25 cellular contexts compared by ENCODE assay signal in genomic region chr3:56856686-56857577, GRCh38. TPM values are rescaled to one million over a fixed set of nuclear protein-coding genes. Genes with fewer than 3 reads are reported as not detected.
DNase-seq lines count a peak whose midpoint lies in the region; ATAC-seq and TF ChIP-seq lines count a peak whose summit lies in the region.
"Had no signal": no experiment of that assay in that cellular context is flagged by ENCODE, and none has a peak within 500 bp of the region (broad histone marks: within the 10 kb centered on the region; RNA-seq: fewer than 3 reads in every experiment).

No MANE protein-coding gene starts in this region.

- no peaks in the 10 kb centered on the region for H3K27me3 ChIP-seq in CD4-positive, alpha-beta memory T cell (ENCODE audit: insufficient read depth, low read length)
- H3K27me3 ChIP-seq in adrenal gland: no peaks in the 10 kb centered on the region
- no peaks in the 10 kb centered on the region for H3K27me3 ChIP-seq in naive thymus-derived CD4-positive, alpha-beta T cell (ENCODE audit: control insufficient read depth in 2 of 2, insufficient read depth in 2 of 2, low read length in 2 of 2)
- H3K27me3 ChIP-seq: foreskin keratinocyte, heart right ventricle, spleen, suprapubic skin had no signal

- H3K4me1 ChIP-seq in CD4-positive, alpha-beta memory T cell (ENCODE audit: insufficient read depth, low read length): peaks cover 49% of the 10 kb centered on the region
- peaks cover 26 to 42% of the 10 kb centered on the region in 2 donors for H3K4me1 ChIP-seq in adrenal gland (replicated peaks in 1 of 2)
- H3K4me1 ChIP-seq in naive thymus-derived CD4-positive, alpha-beta T cell (ENCODE audit: control insufficient read depth in 2 of 2, insufficient read depth in 2 of 2, low read length in 2 of 2): peaks cover 12 to 13% of the 10 kb centered on the region in 2 donors

- WGBS in adrenal gland, 4 donors: 23 to 44% (median 34%) methylated on average over 4 of the region's 4 CpGs

- peaks cover 11 to 27% of the 10 kb centered on the region in 2 donors for H3K36me3 Mint-ChIP-seq in CD4-positive, alpha-beta memory T cell
- peaks cover 0 to 24% (median 17%) of the 10 kb centered on the region in 5 donors for H3K36me3 Mint-ChIP-seq in naive thymus-derived CD4-positive, alpha-beta T cell
- peaks cover 4% of the 10 kb centered on the region for H3K36me3 Mint-ChIP-seq in activated CD8-positive, alpha-beta T cell treated with anti-CD3 and anti-CD28 coated beads for 36 hours (ENCODE audit: low read depth)
- H3K36me3 Mint-ChIP-seq: brain; stimulated activated memory B cell treated with anti-CD40 and anti-IgM and Interleukin-4, amounts not matched to agents 10 μg/mL and 1 μg/mL and 100 μg/mL, for 72 hours had no signal

- peak overlapping the region in 4 of 7 donors; percentile 19 to 61 (median 33) for H3K27ac Mint-ChIP-seq in CD4-positive, alpha-beta memory T cell
- peak overlapping the region in 5 of 9 donors; percentile 31 to 77 (median 42) for H3K27ac Mint-ChIP-seq in naive thymus-derived CD4-positive, alpha-beta T cell
- no peak overlapping the region for H3K27ac Mint-ChIP-seq in activated CD8-positive, alpha-beta T cell treated with anti-CD3 and anti-CD28 coated beads for 36 hours
- H3K27ac Mint-ChIP-seq: activated CD4-positive, alpha-beta T cell treated with anti-CD3 and anti-CD28 coated beads, Interleukin-2, amount 10 ng/mL, durations not matched to agents 7 days and 5 days; activated naive CD8-positive, alpha-beta T cell treated with anti-CD3 and anti-CD28 coated beads, Interleukin-2, amount 10 ng/mL, durations not matched to agents 7 days and 5 days; activated T-helper 2 cell treated with anti-CD3 and anti-CD28 coated beads, Interferon-gamma antibody, Interleukin-2, Interleukin-4, amounts not matched to agents 10 μg/mL and 5 μg/mL and 100 μg/mL, durations not matched to agents 14 hours and 24 hours and 36 hours; H9; stimulated activated memory B cell treated with anti-CD40 and anti-IgM and Interleukin-4, amounts not matched to agents 10 μg/mL and 1 μg/mL and 100 μg/mL, for 72 hours; T-helper 2 cell treated with Interferon-gamma antibody and Interleukin-4, amounts not matched to agents 5 μg/mL and 100 μg/mL, for 36 hours had no signal

- no peak for DNase-seq in CD4-positive, alpha-beta memory T cell
- DNase-seq in adrenal gland (peak in 4 of 7 donors; percentile 35 to 68 (median 48)), UCSD-AML1 (lab: John Stamatoyannopoulos, UW; ENCODE audit: unreplicated experiment) (no peak)
- no peak for DNase-seq in naive thymus-derived CD4-positive, alpha-beta T cell
- no peak for DNase-seq in activated CD8-positive, alpha-beta T cell treated with anti-CD3 and anti-CD28 coated beads for 36 hours
- DNase-seq: ACHN; activated CD4-positive, alpha-beta T cell treated with anti-CD3 and anti-CD28 coated beads, Interleukin-2, amount 10 ng/mL, durations not matched to agents 7 days and 5 days; activated naive CD8-positive, alpha-beta T cell treated with anti-CD3 and anti-CD28 coated beads, Interleukin-2, amount 10 ng/mL, durations not matched to agents 7 days and 5 days; effector CD8-positive, alpha-beta T cell; foreskin keratinocyte; H9; heart right ventricle; left colon; mesendoderm; NCI-H1436 treated with DMSO at 0.1 percent for 48 hours; NCI-H510A; spleen; stimulated activated CD4-positive, alpha-beta T cell treated with anti-CD3 and anti-CD28 coated beads, Interleukin-2, amount 100 ng/mL, for 48 hours had no signal

- H3K9me3 ChIP-seq in CD4-positive, alpha-beta memory T cell (ENCODE audit: control insufficient read depth in 1 of 2, low read length in 2 of 2): no peaks in the 10 kb centered on the region
- H3K9me3 ChIP-seq in KOPT-K1 (ENCODE audit: insufficient read depth, low read length, poor library complexity, severe bottlenecking) (no peaks in the 10 kb centered on the region), adrenal gland (replicated peaks in 1 of 3) (no peaks in the 10 kb centered on the region)
- H3K9me3 ChIP-seq in naive thymus-derived CD4-positive, alpha-beta T cell (ENCODE audit: control insufficient read depth in 2 of 3, low read length in 3 of 3): no peaks in the 10 kb centered on the region
- H3K9me3 ChIP-seq: heart right ventricle, spleen, suprapubic skin had no signal

- TF ChIP-seq CTCF in adrenal gland (IDR thresholded peaks at IDR 0.05): no peak
- TF ChIP-seq CTCF in activated CD8-positive, alpha-beta T cell treated with anti-CD3 and anti-CD28 coated beads for 36 hours (IDR thresholded peaks at IDR 0.05): no peak

- intact Hi-C loops in CD4-positive, alpha-beta memory T cell (cut with micrococcal nuclease): loop anchor here (1.0 to 5.0 kb wide), 2 partner anchors 55 to 132 kb away; partner anchors contain the start of gene ARHGEF3
- intact Hi-C loops in adrenal gland (cut with DNase I): no loop called here
- intact Hi-C loops in naive thymus-derived CD4-positive, alpha-beta T cell (cut with micrococcal nuclease): loop anchor here (1.0 to 5.0 kb wide), 4 partner anchors 22 to 132 kb away; no protein-coding TSS in a partner anchor
- intact Hi-C loops in activated CD8-positive, alpha-beta T cell treated with anti-CD3 and anti-CD28 coated beads for 36 hours (cut with micrococcal nuclease): no loop called here

- H3K27ac ChIP-seq in CD4-positive, alpha-beta memory T cell (ENCODE audit: low read depth, low read length): no peak overlapping the region
- H3K27ac ChIP-seq in KOPT-K1 (ENCODE audit: low read depth, low read length, poor library complexity, severe bottlenecking) (peak overlapping the region; percentile 75), adrenal gland (peak overlapping the region; percentile 47 to 81 (median 72))
- H3K27ac ChIP-seq in naive thymus-derived CD4-positive, alpha-beta T cell (ENCODE audit: low read depth, low read length): no peak overlapping the region
- H3K27ac ChIP-seq: foreskin keratinocyte, spleen, suprapubic skin had no signal

- no peaks in the 10 kb centered on the region for H3K27me3 Mint-ChIP-seq in CD4-positive, alpha-beta memory T cell
- no peaks in the 10 kb centered on the region for H3K27me3 Mint-ChIP-seq in naive thymus-derived CD4-positive, alpha-beta T cell
- no peaks in the 10 kb centered on the region for H3K27me3 Mint-ChIP-seq in activated CD8-positive, alpha-beta T cell treated with anti-CD3 and anti-CD28 coated beads for 36 hours
- H3K27me3 Mint-ChIP-seq: activated CD4-positive, alpha-beta T cell treated with anti-CD3 and anti-CD28 coated beads, Interleukin-2, amount 10 ng/mL, durations not matched to agents 7 days and 5 days; activated naive CD8-positive, alpha-beta T cell treated with anti-CD3 and anti-CD28 coated beads, Interleukin-2, amount 10 ng/mL, durations not matched to agents 7 days and 5 days; stimulated activated memory B cell treated with anti-CD40 and anti-IgM and Interleukin-4, amounts not matched to agents 10 μg/mL and 1 μg/mL and 100 μg/mL, for 72 hours had no signal

- peaks cover 52 to 88% (median 68%) of the 10 kb centered on the region in 4 donors for H3K4me1 Mint-ChIP-seq in CD4-positive, alpha-beta memory T cell
- peaks cover 34 to 68% (median 61%) of the 10 kb centered on the region in 7 donors for H3K4me1 Mint-ChIP-seq in naive thymus-derived CD4-positive, alpha-beta T cell
- H3K4me1 Mint-ChIP-seq in activated CD8-positive, alpha-beta T cell treated with anti-CD3 and anti-CD28 coated beads for 36 hours (ENCODE audit: low read depth): peaks cover 59% of the 10 kb centered on the region

- peak in 1 of 2 donors; percentile 18 for TF ChIP-seq POLR2A in adrenal gland (IDR thresholded peaks at IDR 0.05)

- no peaks in the 10 kb centered on the region for H3K36me3 ChIP-seq in CD4-positive, alpha-beta memory T cell (ENCODE audit: insufficient read depth, low read length)
- no peaks in the 10 kb centered on the region for H3K36me3 ChIP-seq in KOPT-K1 (ENCODE audit: insufficient read depth, low read length)
- no peaks in the 10 kb centered on the region for H3K36me3 ChIP-seq in adrenal gland (replicated peaks in 1 of 2)
- H3K36me3 ChIP-seq in naive thymus-derived CD4-positive, alpha-beta T cell (ENCODE audit: control insufficient read depth in 2 of 3, insufficient read depth in 3 of 3, low read length in 3 of 3): no peaks in the 10 kb centered on the region
- H3K36me3 ChIP-seq: heart right ventricle, spleen, suprapubic skin had no signal

- CTCF ChIA-PET in CD4-positive, alpha-beta memory T cell (lab: Charles Lee; ENCODE audit: partially characterized antibody): interaction anchor here (0.7 to 3.0 kb wide), 15 partner anchors 9 to 155 kb away, joined by 3 to 21 read pairs (median 4); no protein-coding TSS in a partner anchor
- CTCF ChIA-PET in naive thymus-derived CD4-positive, alpha-beta T cell (lab: Charles Lee): interaction anchor here (0.6 to 3.0 kb wide), 6 partner anchors 10 to 157 kb away, joined by 3 to 12 read pairs (median 5); no protein-coding TSS in a partner anchor
- CTCF ChIA-PET in activated CD8-positive, alpha-beta T cell treated with anti-CD3 and anti-CD28 coated beads for 36 hours (lab: Charles Lee): interaction anchor here (0.6 to 4.3 kb wide), 12 partner anchors 9 to 161 kb away, joined by 3 to 23 read pairs (median 3); no protein-coding TSS in a partner anchor

- no peaks in the 10 kb centered on the region for H3K9me3 Mint-ChIP-seq in CD4-positive, alpha-beta memory T cell
- H3K9me3 Mint-ChIP-seq in naive thymus-derived CD4-positive, alpha-beta T cell: no peaks in the 10 kb centered on the region
- peaks cover 2% of the 10 kb centered on the region for H3K9me3 Mint-ChIP-seq in activated CD8-positive, alpha-beta T cell treated with anti-CD3 and anti-CD28 coated beads for 36 hours
- H3K9me3 Mint-ChIP-seq: activated CD4-positive, alpha-beta T cell treated with anti-CD3 and anti-CD28 coated beads, Interleukin-2, amount 10 ng/mL, durations not matched to agents 7 days and 5 days; activated naive CD8-positive, alpha-beta T cell treated with anti-CD3 and anti-CD28 coated beads, Interleukin-2, amount 10 ng/mL, durations not matched to agents 7 days and 5 days; activated T-helper 2 cell treated with anti-CD3 and anti-CD28 coated beads, Interferon-gamma antibody, Interleukin-2, Interleukin-4, amounts not matched to agents 10 μg/mL and 5 μg/mL and 100 μg/mL, durations not matched to agents 14 hours and 24 hours and 36 hours; brain; H9; stimulated activated memory B cell treated with anti-CD40 and anti-IgM and Interleukin-4, amounts not matched to agents 10 μg/mL and 1 μg/mL and 100 μg/mL, for 72 hours; T-helper 2 cell treated with Interferon-gamma antibody and Interleukin-4, amounts not matched to agents 5 μg/mL and 100 μg/mL, for 36 hours had no signal

- POLR2A ChIA-PET in CD4-positive, alpha-beta memory T cell (lab: Charles Lee; ENCODE audit: partially characterized antibody): interaction anchor here (0.6 to 4.0 kb wide), 5 partner anchors 12 to 69 kb away, joined by 3 to 20 read pairs (median 3); partner anchors contain the start of gene ARHGEF3
- POLR2A ChIA-PET in naive thymus-derived CD4-positive, alpha-beta T cell (lab: Charles Lee): no interaction called here
- POLR2A ChIA-PET in activated CD8-positive, alpha-beta T cell treated with anti-CD3 and anti-CD28 coated beads for 36 hours (lab: Charles Lee): interaction anchor here (0.6 to 1.3 kb wide), 2 partner anchors 14 to 28 kb away, joined by 3 read pairs; no protein-coding TSS in a partner anchor

- H3K4me3 Mint-ChIP-seq in CD4-positive, alpha-beta memory T cell: peak overlapping the region in 1 of 8 donors; percentile 9
- H3K4me3 Mint-ChIP-seq in naive thymus-derived CD4-positive, alpha-beta T cell: no peak overlapping the region
- H3K4me3 Mint-ChIP-seq in activated CD8-positive, alpha-beta T cell treated with anti-CD3 and anti-CD28 coated beads for 36 hours: no peak overlapping the region
- H3K4me3 Mint-ChIP-seq: activated CD4-positive, alpha-beta T cell treated with anti-CD3 and anti-CD28 coated beads, Interleukin-2, amount 10 ng/mL, durations not matched to agents 7 days and 5 days; activated naive CD8-positive, alpha-beta T cell treated with anti-CD3 and anti-CD28 coated beads, Interleukin-2, amount 10 ng/mL, durations not matched to agents 7 days and 5 days; brain; H9; stimulated activated memory B cell treated with anti-CD40 and anti-IgM and Interleukin-4, amounts not matched to agents 10 μg/mL and 1 μg/mL and 100 μg/mL, for 72 hours; T-helper 2 cell treated with Interferon-gamma antibody and Interleukin-4, amounts not matched to agents 5 μg/mL and 100 μg/mL, for 36 hours had no signal

- H3K4me3 ChIP-seq in CD4-positive, alpha-beta memory T cell (ENCODE audit: low read length in 2 of 2): no peak overlapping the region
- no peak overlapping the region for H3K4me3 ChIP-seq in adrenal gland
- no peak overlapping the region for H3K4me3 ChIP-seq in naive thymus-derived CD4-positive, alpha-beta T cell (ENCODE audit: low read length)
- H3K4me3 ChIP-seq: heart right ventricle, spleen, suprapubic skin had no signal

- no peak for ATAC-seq in naive thymus-derived CD4-positive, alpha-beta T cell
- ATAC-seq in activated CD8-positive, alpha-beta T cell treated with anti-CD3 and anti-CD28 coated beads for 36 hours: no peak
- no peak for ATAC-seq in HG02884 (IDR thresholded peaks at IDR 0.05; ENCODE audit: unreplicated experiment)
- ATAC-seq: foreskin keratinocyte; heart right ventricle; left colon; stimulated activated memory B cell treated with anti-CD40 and anti-IgM and Interleukin-4, amounts not matched to agents 10 μg/mL and 1 μg/mL and 100 μg/mL, for 72 hours had no signal

RNA-seq across cellular contexts. Expression of gene ARHGEF3, which starts 55.2 kb away (rescaled TPM):
- total RNA-seq in CD4-positive, alpha-beta memory T cell: 100 to 1,000 TPM; 120 TPM
- 100 to 1,000 TPM; 131 to 160 TPM for polyA plus RNA-seq in CD4-positive, alpha-beta memory T cell
- 100 to 1,000 TPM in 1 of 8 donors, 10 to 100 TPM in 7; 49.4 to 110 (median 70.4) TPM for total RNA-seq in adrenal gland
- 100 to 1,000 TPM in 1 of 3 donors, 10 to 100 TPM in 2; 26.6 to 122 (median 33.9) TPM for polyA plus RNA-seq in adrenal gland
- total RNA-seq in naive thymus-derived CD4-positive, alpha-beta T cell: 10 to 100 TPM; 79.6 to 99.7 (median 87.0) TPM
- 10 to 100 TPM; 78.8 to 94.7 TPM for polyA plus RNA-seq in naive thymus-derived CD4-positive, alpha-beta T cell
- 10 to 100 TPM; 63.0 to 66.5 TPM for total RNA-seq in activated CD8-positive, alpha-beta T cell treated with anti-CD3 and anti-CD28 coated beads for 36 hours

Comparison
In these comparisons a context has a peak if more than half of its experiments do, and no peak if none do; other contexts are left out.
1. DNase-seq: peak in adrenal gland (4 of 7); none in CD4-positive, alpha-beta memory T cell (0 of 5), naive thymus-derived CD4-positive, alpha-beta T cell (0 of 9), UCSD-AML1 (single experiment) and activated CD8-positive, alpha-beta T cell treated with anti-CD3 and anti-CD28 coated beads for 36 hours (single experiment).
2. H3K27ac ChIP-seq: peak in KOPT-K1 (single experiment) and adrenal gland (5 of 5); none in CD4-positive, alpha-beta memory T cell (single experiment) and naive thymus-derived CD4-positive, alpha-beta T cell (single experiment).
3. intact Hi-C loops: an anchor here in CD4-positive, alpha-beta memory T cell (1.0 to 5.0 kb wide) and naive thymus-derived CD4-positive, alpha-beta T cell (1.0 to 5.0 kb wide); none called in adrenal gland and activated CD8-positive, alpha-beta T cell treated with anti-CD3 and anti-CD28 coated beads for 36 hours.